ENCODE assay signal across 7 cellular contexts in genomic region chr17:56835259-56835575, GRCh38. TPM values are rescaled to one million over a fixed set of nuclear protein-coding genes. Genes with fewer than 3 reads are reported as not detected.
DNase-seq lines count a peak whose midpoint lies in the region; ATAC-seq and TF ChIP-seq lines count a peak whose summit lies in the region.

No MANE protein-coding gene starts in this region.

- peak overlapping the region in 1 of 3 donors; percentile 76 for H3K9ac ChIP-seq in skeletal muscle tissue (ENCODE audit: low read depth in 1 of 3, low read length in 3 of 3)

- H3K4me3 ChIP-seq in HAP-1 (peak overlapping the region; percentile 56), fibroblast of the aortic adventitia (ENCODE audit: low read depth, low read length) (peak overlapping the region; percentile 76), skeletal muscle tissue (ENCODE audit: low read length in 3 of 3) (peak overlapping the region; percentile 63 to 78 (median 68))

- H3K36me3 ChIP-seq in HAP-1 (replicated peaks) (peaks cover 6% of the 10 kb centered on the region; the same call in 1 of the 2 replicates), skeletal muscle tissue (ENCODE audit: control insufficient read depth in 3 of 3, insufficient read depth in 3 of 3, low read length in 3 of 3) (no peaks in the 10 kb centered on the region)

- no peak overlapping the region for H3K27ac ChIP-seq in skeletal muscle tissue (ENCODE audit: low read depth, low read length)

- TF ChIP-seq CTCF in fibroblast of the aortic adventitia (IDR thresholded peaks at IDR 0.05; ENCODE audit: insufficient read depth, low read length) = no peak

- no peak for ATAC-seq in HG02938 (IDR thresholded peaks at IDR 0.05; ENCODE audit: unreplicated experiment)

- in situ Hi-C loops in HAP-1 (cut with MboI; ENCODE audit: low sequenced_read_pairs) (no loop called here), KBM-7 (cut with MboI; ENCODE audit: low pct_unique_long_range_greater_than_20kb, low sequenced_read_pairs) (no loop called here)

- H3K9me3 ChIP-seq in HAP-1 (no peaks in the 10 kb centered on the region), skeletal muscle tissue (ENCODE audit: control insufficient read depth in 3 of 3, low read length in 3 of 3) (no peaks in the 10 kb centered on the region)

- DNase-seq in HAP-1 (ENCODE audit: low spot score in 2 of 2) (no peak), RPMI8226 (peak; percentile 51), fibroblast of the aortic adventitia (ENCODE audit: low read depth) (no peak), KBM-7 (no peak), LoVo (ENCODE audit: low spot score) (no peak)

- H3K4me1 ChIP-seq in HAP-1 = peaks cover 19% of the 10 kb centered on the region
- peaks cover 12 to 22% (median 17%) of the 10 kb centered on the region in 3 donors for H3K4me1 ChIP-seq in skeletal muscle tissue (ENCODE audit: control insufficient read depth in 3 of 3, insufficient read depth in 3 of 3, low read length in 3 of 3)

- no peaks in the 10 kb centered on the region for H3K27me3 ChIP-seq in HAP-1 (ENCODE audit: low read depth)
- peaks cover 0 to 10% (median 7%) of the 10 kb centered on the region in 3 donors for H3K27me3 ChIP-seq in skeletal muscle tissue (ENCODE audit: control insufficient read depth in 3 of 3, insufficient read depth in 3 of 3, low read length in 3 of 3)

RNA-seq across cellular contexts. Expression of gene DGKE, which starts 1.3 kb away (rescaled TPM):
- total RNA-seq in fibroblast of the aortic adventitia (ENCODE audit: low replicate concordance) = 5.2 and 7.8 TPM in 2 replicates
- 6.8 TPM for total RNA-seq in skeletal muscle tissue

RNA-seq across cellular contexts. Expression of gene C17orf67, which starts 1.5 kb away (rescaled TPM):
- total RNA-seq in fibroblast of the aortic adventitia (ENCODE audit: low replicate concordance) (0.41 and 0.99 TPM in 2 replicates), skeletal muscle tissue (1.0 TPM)
